ENCODE assay signal across 10 cellular contexts in the genomic region with DNA sequence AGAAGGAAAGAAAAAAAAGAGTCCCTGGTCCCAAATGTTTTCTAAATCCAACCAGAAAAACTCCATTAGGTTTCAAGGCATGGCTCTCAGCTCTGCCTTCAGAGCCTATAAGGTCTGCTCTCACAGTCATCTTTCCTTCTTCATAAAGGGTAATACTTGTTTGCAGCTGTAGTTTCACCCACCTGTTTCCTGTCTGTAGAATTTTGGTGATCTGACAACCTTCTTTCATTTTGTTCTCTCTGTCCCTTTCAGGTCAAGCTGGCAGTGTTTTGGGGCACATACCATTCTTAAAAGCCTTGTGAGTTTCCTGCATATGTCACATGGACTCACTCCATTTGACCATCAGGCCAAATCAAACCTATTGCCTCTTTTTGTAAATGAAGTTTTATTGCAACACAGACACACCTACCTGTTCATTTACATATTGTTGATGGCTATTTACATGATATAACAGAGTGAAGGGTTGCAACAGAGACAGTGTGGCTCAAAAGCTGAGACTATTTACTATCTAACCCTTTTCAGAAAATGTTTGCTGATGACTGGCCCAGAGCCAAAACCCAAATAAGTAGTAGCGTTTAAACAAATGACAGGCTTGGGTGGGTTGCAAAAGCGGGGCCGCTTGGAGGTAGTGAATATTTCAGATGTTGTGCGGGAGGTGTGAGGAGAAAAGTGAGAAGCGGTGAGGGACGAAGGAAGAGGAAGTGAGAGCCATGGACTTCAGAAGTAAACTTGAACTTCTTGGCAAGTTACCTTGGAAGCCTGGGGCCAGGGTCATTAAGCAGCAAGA.
A peak's percentile ranks its signal among the peaks of the same experiment; 100 is the strongest.
DNase-seq lines count a peak whose midpoint lies in the region; ATAC-seq and TF ChIP-seq lines count a peak whose summit lies in the region.
"Had no signal": no experiment of that assay in that cellular context is flagged by ENCODE, and none has a peak within 500 bp of the region (broad histone marks: within the 10 kb centered on the region; RNA-seq: fewer than 3 reads in every experiment).

No MANE protein-coding gene starts in this region.

- intact Hi-C loops in spleen (cut with DNase I; ENCODE audit: low total_unique reads) (no loop called here), right lobe of liver (cut with DNase I) (no loop called here)

- peaks cover 0 to 21% (median 16%) of the 10 kb centered on the region in 8 donors for H3K9me3 ChIP-seq in spleen
- no peaks in the 10 kb centered on the region for H3K9me3 ChIP-seq in right lobe of liver
- H3K9me3 ChIP-seq: HAP-1 had no signal

- DNase-seq in left kidney (ENCODE audit: low read depth, low spot score) (peak; percentile 40), spleen (no peak), hepatic stellate cell (ENCODE audit: low spot score) (no peak), right lobe of liver (no peak)
- DNase-seq in stimulated activated CD4-positive, alpha-beta T cell treated with anti-CD3 and anti-CD28 coated beads, Interleukin-4, amount 100 ng/mL, for 24 hours, result no peak
- DNase-seq: activated T-cell treated with anti-CD3 and anti-CD28 coated beads, Interleukin-2, amount 50 U/mL, for 24 hours had no signal

- H3K36me3 ChIP-seq in spleen, result no peaks in the 10 kb centered on the region
- H3K36me3 ChIP-seq in right lobe of liver, result no peaks in the 10 kb centered on the region
- H3K36me3 ChIP-seq: HAP-1 had no signal

- WGBS in spleen, 5 donors, result 32 to 52% (median 48%) methylated on average over 6 of the region's 6 CpGs
- 70% methylated on average over 6 of the region's 6 CpGs for WGBS in right lobe of liver (ENCODE audit: insufficient coverage, low coverage, low lambda C conversion rate, missing lambda C conversion rate)

- peaks cover 0 to 9% (median 0%) of the 10 kb centered on the region in 7 donors for H3K27me3 ChIP-seq in spleen (replicated peaks in 1 of 7)
- H3K27me3 ChIP-seq in right lobe of liver, result no peaks in the 10 kb centered on the region

- H3K4me3 ChIP-seq in spleen (no peak overlapping the region), right lobe of liver (no peak overlapping the region)
- H3K4me3 ChIP-seq: HAP-1 had no signal

- TF ChIP-seq CTCF in spleen (IDR thresholded peaks at IDR 0.05 in 8 of 11, conservative IDR thresholded peaks at IDR 0.05 in 3 of 11), result no peak
- TF ChIP-seq CTCF in right lobe of liver (IDR thresholded peaks at IDR 0.05), result no peak

- H3K27ac ChIP-seq in spleen (peak overlapping the region in 4 of 8 donors; percentile 3 to 41 (median 26)), right lobe of liver (no peak overlapping the region)

- H3K4me1 ChIP-seq in spleen (peaks cover 11 to 57% (median 45%) of the 10 kb centered on the region in 6 donors), right lobe of liver (no peaks in the 10 kb centered on the region)
- H3K4me1 ChIP-seq: HAP-1 had no signal

- ATAC-seq in GM19025 (IDR thresholded peaks at IDR 0.05; ENCODE audit: low read depth, unreplicated experiment) (peak; percentile 42), HG02623 (IDR thresholded peaks at IDR 0.05; ENCODE audit: unreplicated experiment) (peak; percentile 42), HG03571 (IDR thresholded peaks at IDR 0.05; ENCODE audit: unreplicated experiment) (peak; percentile 31), right lobe of liver (no peak)

- TF ChIP-seq POLR2A in spleen (IDR thresholded peaks at IDR 0.05) (no peak), right lobe of liver (IDR thresholded peaks at IDR 0.05) (no peak)

Comparison
In these comparisons a context has a peak if more than half of its experiments do, and no peak if none do; other contexts are left out.
1. ATAC-seq: peak in GM19025 (single experiment), HG02623 (single experiment) and HG03571 (single experiment); none in right lobe of liver (0 of 4).